In the genomic region with DNA sequence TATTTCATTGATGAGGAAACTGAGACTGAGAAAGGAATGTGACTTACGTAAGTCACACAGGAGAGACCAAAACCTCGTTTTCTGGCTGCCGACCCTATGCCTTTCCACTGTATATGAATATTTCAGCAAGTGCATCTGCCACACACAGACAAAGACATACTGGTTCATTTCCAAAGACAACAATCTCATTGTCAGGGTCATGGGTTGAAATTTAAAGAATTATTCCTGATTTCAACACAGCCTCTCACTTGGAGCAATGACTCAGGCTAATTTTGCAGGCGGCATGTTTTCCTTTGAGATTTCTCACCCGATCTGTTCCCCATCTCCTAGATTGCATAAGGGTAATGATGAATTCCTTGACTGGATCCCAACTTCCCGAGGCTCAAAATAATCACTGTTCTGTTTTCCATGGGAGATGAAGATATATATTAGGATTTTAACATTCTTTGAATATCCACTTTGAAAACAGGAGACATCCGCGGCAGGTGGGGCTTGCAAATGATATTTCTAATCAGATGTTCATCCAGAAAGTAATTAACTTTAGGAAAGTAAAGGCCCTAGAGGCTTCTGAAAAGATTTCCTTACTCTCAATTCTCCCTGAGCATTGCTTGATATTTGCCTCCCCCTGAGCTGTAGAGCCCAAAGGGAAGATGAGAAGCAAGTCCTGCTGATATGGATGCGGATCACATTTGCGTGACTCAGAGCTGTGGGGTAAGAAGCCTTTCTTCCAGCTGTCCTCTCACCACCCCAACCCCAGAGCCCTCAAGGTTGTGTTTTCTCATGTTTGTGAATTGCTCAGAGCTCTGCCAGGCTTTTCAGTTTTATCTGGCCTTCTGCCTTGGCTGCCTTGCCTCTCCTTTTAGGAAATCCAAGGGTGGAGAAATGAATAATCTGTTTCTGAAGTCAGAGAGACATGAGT, we compare ENCODE assay signal across 11 cellular contexts.
DNase-seq lines count a peak whose midpoint lies in the region; ATAC-seq and TF ChIP-seq lines count a peak whose summit lies in the region.
"Had no signal": no experiment of that assay in that cellular context is flagged by ENCODE, and none has a peak within 500 bp of the region (broad histone marks: within the 10 kb centered on the region; RNA-seq: fewer than 3 reads in every experiment).

No MANE protein-coding gene starts in this region.

- peaks cover 87% of the 10 kb centered on the region for H3K4me1 ChIP-seq in ACC112 (ENCODE audit: control insufficient read depth, insufficient read depth, low read length, unreplicated experiment)
- no peaks in the 10 kb centered on the region for H3K4me1 ChIP-seq in mucosa of descending colon (ENCODE audit: low read depth)

- no peaks in the 10 kb centered on the region for H3K9me3 ChIP-seq in mucosa of descending colon

- ATAC-seq in mucosa of descending colon (peak; percentile 19), HG03159 (IDR thresholded peaks at IDR 0.05; ENCODE audit: unreplicated experiment) (no peak), HG03439 (IDR thresholded peaks at IDR 0.05; ENCODE audit: unreplicated experiment) (no peak)
- ATAC-seq: activated CD8-positive, alpha-beta T cell treated with anti-CD3 and anti-CD28 coated beads for 36 hours had no signal

- no peak overlapping the region for H3K4me3 Mint-ChIP-seq in activated CD4-positive, alpha-beta T cell treated with anti-CD3 and anti-CD28 coated beads, Interleukin-2, amount 10 ng/mL, durations not matched to agents 24 days and 14 days
- H3K4me3 Mint-ChIP-seq: activated CD8-positive, alpha-beta T cell treated with anti-CD3 and anti-CD28 coated beads for 36 hours had no signal

- H3K27me3 Mint-ChIP-seq in activated CD4-positive, alpha-beta T cell treated with anti-CD3 and anti-CD28 coated beads, Interleukin-2, amount 10 ng/mL, durations not matched to agents 24 days and 14 days: no peaks in the 10 kb centered on the region
- H3K27me3 Mint-ChIP-seq: activated CD8-positive, alpha-beta T cell treated with anti-CD3 and anti-CD28 coated beads for 36 hours had no signal

- intact Hi-C loops in mucosa of descending colon (cut with DNase I, micrococcal nuclease): no loop called here
- intact Hi-C loops in activated CD4-positive, alpha-beta T cell treated with anti-CD3 and anti-CD28 coated beads, Interleukin-2, amount 10 ng/mL, durations not matched to agents 24 days and 14 days (cut with micrococcal nuclease): no loop called here

- H3K27me3 ChIP-seq in ACC112 (ENCODE audit: insufficient read depth, low read length): no peaks in the 10 kb centered on the region
- H3K27me3 ChIP-seq: dorsolateral prefrontal cortex had no signal

- no peak overlapping the region for H2AFZ ChIP-seq in ACC112 (ENCODE audit: low read length, unreplicated experiment)

- H3K4me1 Mint-ChIP-seq in activated CD4-positive, alpha-beta T cell treated with anti-CD3 and anti-CD28 coated beads, Interleukin-2, amount 10 ng/mL, durations not matched to agents 24 days and 14 days: no peaks in the 10 kb centered on the region

- H3K36me3 ChIP-seq in ACC112 (ENCODE audit: insufficient read depth, low read length): no peaks in the 10 kb centered on the region
- no peaks in the 10 kb centered on the region for H3K36me3 ChIP-seq in mucosa of descending colon (ENCODE audit: low read depth)

- no peaks in the 10 kb centered on the region for H3K36me3 Mint-ChIP-seq in activated CD4-positive, alpha-beta T cell treated with anti-CD3 and anti-CD28 coated beads, Interleukin-2, amount 10 ng/mL, durations not matched to agents 24 days and 14 days (ENCODE audit: low read depth)

- no peak overlapping the region for H3K27ac Mint-ChIP-seq in activated CD4-positive, alpha-beta T cell treated with anti-CD3 and anti-CD28 coated beads, Interleukin-2, amount 10 ng/mL, durations not matched to agents 24 days and 14 days
- H3K27ac Mint-ChIP-seq: activated CD8-positive, alpha-beta T cell treated with anti-CD3 and anti-CD28 coated beads for 36 hours had no signal

- H3K27ac ChIP-seq in ACC112 (ENCODE audit: low read depth, low read length): peak overlapping the region; percentile 100
- H3K27ac ChIP-seq in epithelial cell of prostate: peak overlapping the region; percentile 43

- H3K79me2 ChIP-seq in ACC112 (ENCODE audit: control insufficient read depth, insufficient read depth, low read length, unreplicated experiment): peaks cover 10% of the 10 kb centered on the region

- TF ChIP-seq CTCF in mucosa of descending colon (IDR thresholded peaks at IDR 0.05): no peak

- no peaks in the 10 kb centered on the region for H3K9me3 Mint-ChIP-seq in activated CD4-positive, alpha-beta T cell treated with anti-CD3 and anti-CD28 coated beads, Interleukin-2, amount 10 ng/mL, durations not matched to agents 24 days and 14 days
- H3K9me3 Mint-ChIP-seq: activated CD8-positive, alpha-beta T cell treated with anti-CD3 and anti-CD28 coated beads for 36 hours had no signal

- peak; percentile 2 for DNase-seq in NCI-H446 treated with DMSO at 0.1 percent for 48 hours (lab: John Stamatoyannopoulos, UW)
- peak; percentile 22 for DNase-seq in epithelial cell of prostate (ENCODE audit: low read depth, low spot score)
- DNase-seq in mucosa of descending colon: no peak
- no peak for DNase-seq in NCI-H128 (lab: John Stamatoyannopoulos, UW; ENCODE audit: unreplicated experiment)
- DNase-seq in activated CD4-positive, alpha-beta T cell treated with anti-CD3 and anti-CD28 coated beads, Interleukin-2, amount 10 ng/mL, durations not matched to agents 24 days and 14 days: no peak
- DNase-seq: activated CD8-positive, alpha-beta T cell treated with anti-CD3 and anti-CD28 coated beads for 36 hours; KBM-7 had no signal

- H3K4me3 ChIP-seq in ACC112 (ENCODE audit: low read depth, low read length) (peak overlapping the region; percentile 63), mucosa of descending colon (no peak overlapping the region)
- H3K4me3 ChIP-seq: dorsolateral prefrontal cortex had no signal

Comparison
In these comparisons a context has a peak if more than half of its experiments do, and no peak if none do; other contexts are left out.
1. DNase-seq: peak in NCI-H446 treated with DMSO at 0.1 percent for 48 hours (single experiment) and epithelial cell of prostate (single experiment); none in mucosa of descending colon (0 of 3), NCI-H128 (single experiment) and activated CD4-positive, alpha-beta T cell treated with anti-CD3 and anti-CD28 coated beads, Interleukin-2, amount 10 ng/mL, durations not matched to agents 24 days and 14 days (single experiment).